ENCODE assay signal across 8 cellular contexts in genomic region chr3:72446406-72447058, GRCh38. TPM values are rescaled to one million over a fixed set of nuclear protein-coding genes. Genes with fewer than 3 reads are reported as not detected.
DNase-seq lines count a peak whose midpoint lies in the region; ATAC-seq, FAIRE-seq and TF ChIP-seq lines count a peak whose summit lies in the region.

RYBP (minus strand) TSS chr3:72446621.

- H3K4me2 ChIP-seq in A549, result peak within 1 kb of the TSS; percentile 90

- H3K27me3 ChIP-seq in brain microvascular endothelial cell (replicated peaks) (peaks cover 1% of the 10 kb centered on the region), spleen (replicated peaks in 1 of 7) (peaks cover 0 to 10% (median 0%) of the 10 kb centered on the region in 7 donors)

- TF ChIP-seq RAD21 in A549 (conservative IDR thresholded peaks at IDR 0.05 in 1 of 2, IDR thresholded peaks at IDR 0.05 in 1 of 2), result no peak; a peak in 1 of 5 replicates

- H3K4me3 ChIP-seq in A549, result peak within 1 kb of the TSS; percentile 72
- peak within 1 kb of the TSS; percentile 84 for H3K4me3 ChIP-seq in brain microvascular endothelial cell (ENCODE audit: low read depth, low read length)
- peak within 1 kb of the TSS; percentile 89 to 99 for H3K4me3 ChIP-seq in kidney (ENCODE audit: low read length in 2 of 2)
- peak within 1 kb of the TSS; percentile 54 to 89 (median 72) for H3K4me3 ChIP-seq in spleen

- TF ChIP-seq POLR2A in A549 (IDR thresholded peaks at IDR 0.05; ENCODE audit: low read length) (no peak), spleen (IDR thresholded peaks at IDR 0.05) (no peak)

- POLR2A ChIA-PET in A549 (lab: Yijun Ruan, JAX), result interaction anchor here (0.6 to 1.7 kb wide), 8 partner anchors 20 to 292 kb away, joined by 3 to 5 read pairs (median 4); no protein-coding TSS in a partner anchor
- POLR2A ChIA-PET in RWPE1 (lab: Yijun Ruan, JAX; ENCODE audit: low non-redundant PET), result interaction anchor here (0.6 kb wide), 1 partner anchor 26 kb away, joined by 3 read pairs; no protein-coding TSS in a partner anchor

- H3K4me1 ChIP-seq in A549, result peaks cover 19% of the 10 kb centered on the region; the same call in 2 of the 3 replicates
- H3K4me1 ChIP-seq in kidney (ENCODE audit: control insufficient read depth in 1 of 2, insufficient read depth in 1 of 2, low read depth in 1 of 2, low read length in 2 of 2), result peaks cover 11 to 23% of the 10 kb centered on the region in 2 donors
- peaks cover 24 to 65% (median 55%) of the 10 kb centered on the region in 6 donors for H3K4me1 ChIP-seq in spleen

- no peak for TF ChIP-seq CTCF in A549 (IDR thresholded peaks at IDR 0.05)
- TF ChIP-seq CTCF in RWPE1 (conservative IDR thresholded peaks at IDR 0.05; ENCODE audit: low read depth), result no peak
- no peak for TF ChIP-seq CTCF in brain microvascular endothelial cell (IDR thresholded peaks at IDR 0.05; ENCODE audit: low read depth, low read length, missing control alignments)
- TF ChIP-seq CTCF in kidney (IDR thresholded peaks at IDR 0.05; ENCODE audit: borderline replicate concordance, extremely low read depth, insufficient read depth), result peak; percentile 8
- peak in 1 of 11 experiments; percentile 19 for TF ChIP-seq CTCF in spleen (IDR thresholded peaks at IDR 0.05 in 8 of 11, conservative IDR thresholded peaks at IDR 0.05 in 3 of 11)

- FAIRE-seq in A549 (lab: Jason Lieb, UNC), result no peak
- FAIRE-seq in kidney (lab: Jason Lieb, UNC), result no peak

- WGBS in A549 (ENCODE audit: missing lambda C conversion rate), result 2% methylated on average over 18 of the region's 45 CpGs
- 0 to 1% (median 1%) methylated on average over 19 to 40 of the region's 45 CpGs for WGBS in spleen, 5 donors

- peak; percentile 84 to 85 for ATAC-seq in A549
- peak; percentile 13 for ATAC-seq in GM18519 (IDR thresholded peaks at IDR 0.05; ENCODE audit: low FRiP score, unreplicated experiment)
- peak; percentile 22 for ATAC-seq in HG03045 (IDR thresholded peaks at IDR 0.05; ENCODE audit: unreplicated experiment)

- H3K9me3 ChIP-seq in A549 (no peaks in the 10 kb centered on the region), kidney (ENCODE audit: control insufficient read depth in 1 of 2, low read length in 2 of 2) (no peaks in the 10 kb centered on the region), spleen (no peaks in the 10 kb centered on the region)

- no peak for TF ChIP-seq EP300 in A549 (IDR thresholded peaks at IDR 0.05)

- in situ Hi-C loops in brain microvascular endothelial cell (cut with HindIII; ENCODE audit: low pct_ligation_motif_present, low sequenced_read_pairs), result no loop called here

- no peak for DNase-seq in A549 (ENCODE audit: low read depth in 1 of 2, low spot score in 1 of 2)
- DNase-seq in RWPE1 (ENCODE audit: low spot score), result peak; percentile 20
- DNase-seq in brain microvascular endothelial cell, result no peak
- DNase-seq in kidney, result no peak
- peak; percentile 94 for DNase-seq in spleen
- DNase-seq in globus pallidus (ENCODE audit: low spot score), result no peak

- intact Hi-C loops in kidney (cut with DNase I) (no loop called here), spleen (cut with DNase I; ENCODE audit: low total_unique reads) (no loop called here)

- H3K27ac ChIP-seq in A549 (peak within 1 kb of the TSS; percentile 88), RWPE1 (peak within 1 kb of the TSS; percentile 93), brain microvascular endothelial cell (peak within 1 kb of the TSS; percentile 41), kidney (ENCODE audit: low read depth in 2 of 2, low read length in 2 of 2) (peak within 1 kb of the TSS; percentile 93), spleen (peak within 1 kb of the TSS; percentile 69 to 96 (median 92))

- H3K36me3 ChIP-seq in brain microvascular endothelial cell (replicated peaks) (no peaks in the 10 kb centered on the region), kidney (ENCODE audit: control insufficient read depth in 1 of 2, insufficient read depth in 2 of 2, low read length in 2 of 2) (no peaks in the 10 kb centered on the region), spleen (no peaks in the 10 kb centered on the region)

- H3K9ac ChIP-seq in kidney (ENCODE audit: low read length in 2 of 2), result peak within 1 kb of the TSS; percentile 91 to 98

- CTCF ChIA-PET in A549 (lab: Yijun Ruan, JAX), result interaction anchor here (1.4 kb wide), 1 partner anchor 493 kb away, joined by 3 read pairs; no protein-coding TSS in a partner anchor
- CTCF ChIA-PET in RWPE1 (lab: Yijun Ruan, JAX), result no interaction called here

TF ChIP-seq in A549, 52 proteins besides CTCF, POLR2A, EP300 and RAD21:
- TF ChIP-seq FOXS1 (CRISPR knock-in tag; IDR thresholded peaks at IDR 0.05) (no peak), MAX (IDR thresholded peaks at IDR 0.05) (peak; percentile 32), SMC3 (IDR thresholded peaks at IDR 0.05) (0 out of 3 replicates have a peak, but pooled peaks have one; percentile 5), HOXB13 (CRISPR knock-in tag; IDR thresholded peaks at IDR 0.05; ENCODE audit: low read depth) (no peak), PHF8 (IDR thresholded peaks at IDR 0.05; ENCODE audit: borderline replicate concordance, low read depth) (peak; percentile 45; the same call in 1 of the 2 replicates), KDM5A (IDR thresholded peaks at IDR 0.05) (peak; percentile 18; the same call in 1 of the 2 replicates)
- TF ChIP-seq, protein P1, sequence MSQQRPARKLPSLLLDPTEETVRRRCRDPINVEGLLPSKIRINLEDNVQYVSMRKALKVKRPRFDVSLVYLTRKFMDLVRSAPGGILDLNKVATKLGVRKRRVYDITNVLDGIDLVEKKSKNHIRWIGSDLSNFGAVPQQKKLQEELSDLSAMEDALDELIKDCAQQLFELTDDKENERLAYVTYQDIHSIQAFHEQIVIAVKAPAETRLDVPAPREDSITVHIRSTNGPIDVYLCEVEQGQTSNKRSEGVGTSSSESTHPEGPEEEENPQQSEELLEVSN (IDR thresholded peaks at IDR 0.05; ENCODE audit: borderline replicate concordance, low read depth), result peak; percentile 36; the same call in 1 of the 2 replicates
TF ChIP-seq in A549: peak in this region for 5.

RNA-seq across cellular contexts. Expression of gene RYBP, which starts in this region (rescaled TPM):
- polyA plus RNA-seq in A549 (2011; rRNA removed) (11.6 and 15.8 TPM in 2 replicates), A549 (2017; fragmentation: RNase III; extraction: RNeasy Plus Mini Kit Qiagen cat#74134 plus additional on column Dnase treatment) (7.6 to 8.6 TPM (median 7.9 TPM) in 3 replicates), kidney (ENCODE audit: insufficient read depth, low read depth, low replicate concordance) (8.5 TPM), spleen (1 to 10 TPM; 5.3 to 10.0 (median 6.2) TPM)
- 2.6 and 3.0 TPM in 2 replicates for polyA plus RNA-seq in A549 (2012; cell fraction: cytosol; rRNA removed)
- 1.3 and 2.0 TPM in 2 replicates for polyA plus RNA-seq in A549 (2012; cell fraction: nucleus; rRNA removed)
- polyA minus RNA-seq in A549 (2011; rRNA and poly(A)+ RNA removed), result 7.4 and 7.7 TPM in 2 replicates
- total RNA-seq in kidney (19.9 TPM), spleen (10 to 100 TPM; 18.0 to 25.2 (median 20.3) TPM)

Comparison
In these comparisons a context has a peak if more than half of its experiments do, and no peak if none do; other contexts are left out.
1. ATAC-seq: peak in every context shown above with its lines; median percentile 84 in A549; 22 in HG03045; 13 in GM18519.
2. DNase-seq: peak in RWPE1 (single experiment) and spleen (single experiment); none in A549 (0 of 2), brain microvascular endothelial cell (single experiment), kidney (single experiment) and globus pallidus (single experiment).
3. H3K27ac ChIP-seq: peak in every context shown above with its lines; median percentile 93 in RWPE1; 93 in kidney; 92 in spleen; 88 in A549; 41 in brain microvascular endothelial cell.
4. Peak in every context shown above with its lines, with median percentiles within 50 percentile points of each other: H3K4me3 ChIP-seq.